Comparison of ENCODE assay signal across 8 cellular contexts in the genomic region with DNA sequence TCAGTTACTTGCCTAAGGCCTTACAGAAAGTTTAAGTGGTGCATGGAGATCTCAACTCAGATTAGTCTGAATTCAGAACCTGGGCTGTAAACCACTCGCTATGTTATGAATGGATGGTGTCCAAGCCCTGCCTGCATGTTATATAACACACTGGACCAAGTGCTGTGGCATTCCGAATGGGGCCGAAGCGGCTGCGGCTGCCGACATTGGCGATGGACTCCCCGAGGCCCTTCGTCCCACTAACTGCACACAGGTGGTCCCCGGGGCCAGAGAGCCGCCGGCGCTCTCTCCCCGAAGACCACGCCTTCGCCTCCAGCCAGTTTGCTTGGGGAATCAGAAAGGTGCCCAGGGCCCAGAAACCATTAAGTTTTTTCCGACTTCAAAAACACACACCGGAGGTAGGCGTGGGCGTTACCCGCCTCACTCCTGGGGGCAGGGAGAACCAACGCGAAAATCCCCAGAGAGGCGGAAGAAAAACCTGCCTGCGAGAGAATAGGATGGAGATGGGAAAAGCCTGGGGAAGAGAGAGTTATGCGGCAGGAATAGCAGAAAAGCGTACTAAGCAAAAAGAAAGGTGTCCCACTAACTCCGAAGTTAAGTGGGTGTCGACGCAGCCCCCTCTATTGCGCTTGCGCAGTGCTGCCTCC. TPM values are rescaled to one million over a fixed set of nuclear protein-coding genes. Genes with fewer than 3 reads are reported as not detected.
A peak's percentile ranks its signal among the peaks of the same experiment; 100 is the strongest.
DNase-seq lines count a peak whose midpoint lies in the region; ATAC-seq, FAIRE-seq and TF ChIP-seq lines count a peak whose summit lies in the region.

No MANE protein-coding gene starts in this region.

- peak overlapping the region; percentile 76 for H3K27ac ChIP-seq in layer of hippocampus (ENCODE audit: low read depth, low read length)
- H3K27ac ChIP-seq in stomach smooth muscle (ENCODE audit: low read length): peak overlapping the region; percentile 87

- peaks cover 0 to 3% (median 0%) of the 10 kb centered on the region in 5 experiments for H3K9me3 Mint-ChIP-seq in brain

- no peaks in the 10 kb centered on the region for H3K27me3 ChIP-seq in layer of hippocampus (ENCODE audit: control insufficient read depth, insufficient read depth, low read length)
- H3K27me3 ChIP-seq in stomach smooth muscle (ENCODE audit: control insufficient read depth in 1 of 2, insufficient read depth in 2 of 2, low read length in 2 of 2): no peaks in the 10 kb centered on the region

- no peaks in the 10 kb centered on the region for H3K9me3 ChIP-seq in stomach smooth muscle (ENCODE audit: control insufficient read depth in 2 of 2, low read length in 2 of 2)

- no peaks in the 10 kb centered on the region for H3K36me3 Mint-ChIP-seq in brain

- H3K4me1 Mint-ChIP-seq in brain: peaks cover 23% of the 10 kb centered on the region

- no peaks in the 10 kb centered on the region for H3K36me3 ChIP-seq in stomach smooth muscle (ENCODE audit: control insufficient read depth in 2 of 2, insufficient read depth in 2 of 2, low read length in 2 of 2)

- H3K27ac Mint-ChIP-seq in brain: peak overlapping the region; percentile 62 to 96 (median 83)

- ATAC-seq in GM21423 (IDR thresholded peaks at IDR 0.05; ENCODE audit: unreplicated experiment): peak; percentile 25

- peak overlapping the region; percentile 74 to 83 for H3K9ac ChIP-seq in stomach smooth muscle (ENCODE audit: low read length in 2 of 2)

- peaks cover 85% of the 10 kb centered on the region for H3K27me3 Mint-ChIP-seq in brain

- peak; percentile 63 for DNase-seq in EH (ENCODE audit: low read depth)
- DNase-seq in HTR-8/SVneo (ENCODE audit: insufficient read length, low spot score): peak; percentile 12
- DNase-seq in ACHN: no peak
- DNase-seq in GM10266 (ENCODE audit: extremely low spot score): no peak

- TF ChIP-seq CTCF in brain (conservative IDR thresholded peaks at IDR 0.05) (no peak), GM10266 (IDR thresholded peaks at IDR 0.05; ENCODE audit: control insufficient read depth, insufficient read depth, low read depth, missing control alignments) (no peak)

- peaks cover 32% of the 10 kb centered on the region for H3K4me1 ChIP-seq in stomach smooth muscle (ENCODE audit: control insufficient read depth, insufficient read depth, low read length)

- H3K4me3 Mint-ChIP-seq in brain: peak overlapping the region; percentile 92 to 97 (median 95)

- in situ Hi-C loops in ACHN (cut with HindIII; ENCODE audit: low pct_ligation_motif_present, low pct_unique_long_range_greater_than_20kb, low sequenced_read_pairs): no loop called here

- FAIRE-seq in HTR-8/SVneo (lab: Jason Lieb, UNC): no peak

- H3K4me3 ChIP-seq in stomach smooth muscle (ENCODE audit: low read length in 2 of 2): peak overlapping the region; percentile 90 to 97

RNA-seq across cellular contexts. Expression of gene TENT5C, which starts 0.6 kb away (rescaled TPM):
- 0.20 TPM for polyA plus RNA-seq in brain (ENCODE audit: insufficient read depth, low read depth, low replicate concordance)

Comparison
In these comparisons a context has a peak if more than half of its experiments do, and no peak if none do; other contexts are left out.
1. DNase-seq: peak in EH (single experiment) and HTR-8/SVneo (single experiment); none in ACHN (single experiment) and GM10266 (single experiment).